In genomic region chr1:169457443-169457842, GRCh38 we compare ENCODE assay signal across 26 cellular contexts. TPM values are rescaled to one million over a fixed set of nuclear protein-coding genes. Genes with fewer than 3 reads are reported as not detected.
DNase-seq lines count a peak whose midpoint lies in the region; ATAC-seq, FAIRE-seq and TF ChIP-seq lines count a peak whose summit lies in the region.
"Had no signal": no experiment of that assay in that cellular context is flagged by ENCODE, and none has a peak within 500 bp of the region (broad histone marks: within the 10 kb centered on the region; RNA-seq: fewer than 3 reads in every experiment).

No MANE protein-coding gene starts in this region.

- TF ChIP-seq POLR2A in HepG2 (IDR thresholded peaks at IDR 0.05; ENCODE audit: insufficient read depth in 1 of 2, low read depth in 2 of 2, low read length in 2 of 2) (no peak), right lobe of liver (IDR thresholded peaks at IDR 0.05) (no peak), K562 (conservative IDR thresholded peaks at IDR 0.05) (no peak)

- H3K4me3 ChIP-seq in HepG2 (replicated peaks in 1 of 3; ENCODE audit: insufficient read depth in 1 of 3, low read depth in 2 of 3, low read length in 3 of 3) (no peak overlapping the region), right lobe of liver (no peak overlapping the region), K562 (no peak overlapping the region)
- H3K4me3 ChIP-seq: A549, GM23248 had no signal

- DNase-seq in HepG2 (ENCODE audit: low spot score) = no peak
- no peak for DNase-seq in right lobe of liver
- DNase-seq in K562 (ENCODE audit: extremely low read depth in 1 of 4, low spot score in 3 of 4) = no peak
- no peak for DNase-seq in activated CD4-positive, alpha-beta T cell treated with anti-CD3 and anti-CD28 coated beads, Interleukin-2, amount 50 U/mL, for 48 hours
- DNase-seq: 8988T; ACHN; AML-193; C1 segment of cervical spinal cord; Calu3; CD4-positive, alpha-beta memory T cell; COR-L47; DMS53; DMS79 treated with DMSO at 0.1 percent for 48 hours; GF-D8; GM23248; H9; HFFc6 had no signal

- TF ChIP-seq RAD21 in HepG2 (CRISPR knock-in tag; IDR thresholded peaks at IDR 0.05) (no peak), K562 (CRISPR knock-in tag; conservative IDR thresholded peaks at IDR 0.05 in 1 of 2, IDR thresholded peaks at IDR 0.05 in 1 of 2) (no peak)

- TF ChIP-seq CTCF in HepG2 (CRISPR knock-in tag; IDR thresholded peaks at IDR 0.05) = no peak
- no peak for TF ChIP-seq CTCF in right lobe of liver (IDR thresholded peaks at IDR 0.05)
- TF ChIP-seq CTCF in K562 (IDR thresholded peaks at IDR 0.05 in 2 of 3, conservative IDR thresholded peaks at IDR 0.05 in 1 of 3; ENCODE audit: insufficient read depth in 2 of 3, low read depth in 1 of 3, low read length in 3 of 3) = no peak

- CTCF ChIA-PET in HepG2 (lab: Yijun Ruan, JAX; ENCODE audit: low intra/inter-chr PET ratio, low total read pairs) = no interaction called here
- CTCF ChIA-PET in K562 (lab: Yijun Ruan, JAX; ENCODE audit: low intra/inter-chr PET ratio) = no interaction called here

- in situ Hi-C loops in HepG2 (cut with HindIII; ENCODE audit: extremely low pct_ligation_motif_present, low pct_unique_long_range_greater_than_20kb) (no loop called here), K562 (cut with MboI) (no loop called here)

- no TSS peak for BruUV-seq in HepG2 (replicated peaks; lab: Mats Ljungman, UMichigan)
- BruUV-seq in K562 (replicated peaks; lab: Mats Ljungman, UMichigan) = no TSS peak

- H3K36me3 ChIP-seq in HepG2 (replicated peaks in 1 of 2; ENCODE audit: control insufficient read depth in 1 of 2, insufficient read depth in 2 of 2, low read length in 2 of 2) = no peaks in the 10 kb centered on the region
- H3K36me3 ChIP-seq in right lobe of liver = no peaks in the 10 kb centered on the region
- no peaks in the 10 kb centered on the region for H3K36me3 ChIP-seq in K562 (ENCODE audit: control insufficient read depth, insufficient read depth, low read length)

- no peak for ATAC-seq in HepG2
- ATAC-seq in right lobe of liver = no peak
- ATAC-seq in K562 = no peak
- ATAC-seq in GM18868 (IDR thresholded peaks at IDR 0.05; ENCODE audit: unreplicated experiment) = no peak
- no peak for ATAC-seq in HG02840 (IDR thresholded peaks at IDR 0.05; ENCODE audit: low FRiP score, unreplicated experiment)
- ATAC-seq: A549, HCT116 had no signal

- H3K9me1 ChIP-seq in K562 (ENCODE audit: control insufficient read depth, insufficient read depth, low read length) = no peaks in the 10 kb centered on the region

- 79% methylated on average over 1 of the region's 1 CpG for WGBS in HepG2 (ENCODE audit: low lambda C conversion rate)
- WGBS in right lobe of liver (ENCODE audit: insufficient coverage, low coverage, low lambda C conversion rate, missing lambda C conversion rate) = 86% methylated on average over 1 of the region's 1 CpG
- WGBS in K562 (ENCODE audit: insufficient coverage, low coverage, missing lambda C conversion rate) = 13% methylated on average over 1 of the region's 1 CpG

- no peak for TF ChIP-seq EP300 in HepG2 (IDR thresholded peaks at IDR 0.05; ENCODE audit: low read depth in 2 of 2, low read length in 2 of 2)
- no peak for TF ChIP-seq EP300 in HepG2 (CRISPR knock-in tag; IDR thresholded peaks at IDR 0.05; ENCODE audit: borderline replicate concordance)
- no peak for TF ChIP-seq EP300 in K562 (IDR thresholded peaks at IDR 0.05; ENCODE audit: low read length)

- H3K27me3 ChIP-seq in HepG2 (ENCODE audit: control insufficient read depth in 1 of 2, insufficient read depth in 2 of 2, low read length in 2 of 2) (no peaks in the 10 kb centered on the region; a peak in 1 of 5 replicates), right lobe of liver (no peaks in the 10 kb centered on the region), K562 (ENCODE audit: control insufficient read depth in 2 of 2, insufficient read depth in 2 of 2, low read length in 2 of 2) (no peaks in the 10 kb centered on the region)

- H3K9me3 ChIP-seq in HepG2 (ENCODE audit: low read length) = peaks cover 12% of the 10 kb centered on the region
- no peaks in the 10 kb centered on the region for H3K9me3 ChIP-seq in right lobe of liver
- peaks cover 4% of the 10 kb centered on the region; the same call in 1 of the 2 replicates for H3K9me3 ChIP-seq in K562 (replicated peaks; ENCODE audit: control insufficient read depth, insufficient read depth, low read depth, low read length)

- H3K79me2 ChIP-seq in HepG2 (ENCODE audit: insufficient read depth, low read length) (no peaks in the 10 kb centered on the region), K562 (ENCODE audit: control insufficient read depth, insufficient read depth, low read length) (no peaks in the 10 kb centered on the region)

- H3K4me2 ChIP-seq in HepG2 (ENCODE audit: low read depth, low read length) (no peak overlapping the region), K562 (ENCODE audit: insufficient read depth, low read length) (no peak overlapping the region)
- H3K4me2 ChIP-seq: A549 had no signal

- H2AFZ ChIP-seq in HepG2 (ENCODE audit: low read length) (no peak overlapping the region), K562 (ENCODE audit: low read depth, low read length) (no peak overlapping the region)
- H2AFZ ChIP-seq: GM23248 had no signal

- FAIRE-seq in HepG2 (lab: Jason Lieb, UNC) (no peak), K562 (lab: Jason Lieb, UNC) (no peak), islet of Langerhans (lab: Jason Lieb, UNC) (peak; percentile 45)
- FAIRE-seq: A549, GM12891, GM18507 had no signal

- no peak overlapping the region for H3K9ac ChIP-seq in HepG2 (ENCODE audit: insufficient read depth, low read depth, low read length)
- H3K9ac ChIP-seq in K562 (ENCODE audit: insufficient read depth in 1 of 2, low read depth in 2 of 2, low read length in 2 of 2) = no peak overlapping the region
- H3K9ac ChIP-seq: GM23248 had no signal

- intact Hi-C loops in HepG2 (cut with micrococcal nuclease; ENCODE audit: unreplicated experiment) (no loop called here), right lobe of liver (cut with DNase I) (no loop called here), K562 (cut with micrococcal nuclease) (no loop called here)

- no peaks in the 10 kb centered on the region for H4K20me1 ChIP-seq in HepG2 (ENCODE audit: insufficient read depth, low read length)
- no peaks in the 10 kb centered on the region for H4K20me1 ChIP-seq in K562 (replicated peaks; ENCODE audit: control insufficient read depth, insufficient read depth, low read length)

- H3K27ac ChIP-seq in HepG2 (ENCODE audit: extremely low read length, insufficient read depth, low read length) = no peak overlapping the region
- H3K27ac ChIP-seq in right lobe of liver = no peak overlapping the region
- H3K27ac ChIP-seq in K562 (ENCODE audit: extremely low read depth, low read depth, low read length) = no peak overlapping the region
- H3K27ac ChIP-seq: A549, GM23248 had no signal

- H3K4me1 ChIP-seq in HepG2 (ENCODE audit: insufficient read depth, low read length) (peaks cover 8% of the 10 kb centered on the region; the same call in 1 of the 2 replicates), right lobe of liver (no peaks in the 10 kb centered on the region), K562 (replicated peaks in 1 of 2; ENCODE audit: control insufficient read depth in 2 of 2, insufficient read depth in 2 of 2, low read length in 2 of 2) (peaks cover 0 to 4% of the 10 kb centered on the region in 2 experiments; a peak in 1 of 5 replicates)
- H3K4me1 ChIP-seq: A549 had no signal

- POLR2A ChIA-PET in HepG2 (lab: Yijun Ruan, JAX) (no interaction called here), K562 (lab: Yijun Ruan, JAX) (no interaction called here)

RNA-seq across cellular contexts. Expression of gene SLC19A2, which starts 28.3 kb away (rescaled TPM):
- total RNA-seq in HepG2 (2016; rRNA removed; fragmentation: Illumina TruSeq; extraction: Trizol) (19.1 and 30.4 TPM in 2 replicates), right lobe of liver (10 to 100 TPM in 1 of 6 experiments, 1 to 10 TPM in 5; 7.1 to 12.7 (median 8.1) TPM), K562 (2014; rRNA removed) (14.4 and 18.4 TPM in 2 replicates), K562 (2014; rRNA removed; fragmentation: Illumina TruSeq; extraction: Trizol) (28.9 and 30.9 TPM in 2 replicates), K562 (2015; rRNA removed; fragmentation: Illumina TruSeq; extraction: Trizol) (17.9 and 19.5 TPM in 2 replicates), K562 (2021) (18.0 TPM in 2 replicates)
- 3.8 and 5.2 TPM in 2 replicates for total RNA-seq in HepG2 (2016; cell fraction: cytosol; rRNA removed; fragmentation: Illumina TruSeq; extraction: Trizol; ENCODE audit: low read depth)
- total RNA-seq in HepG2 (2016; cell fraction: insoluble cytoplasmic fraction; rRNA removed; fragmentation: Illumina TruSeq; extraction: Trizol) = 20.0 and 30.2 TPM in 2 replicates
- total RNA-seq in HepG2 (2016; cell fraction: membrane; rRNA removed; fragmentation: Illumina TruSeq; extraction: Trizol) = 10.5 and 14.2 TPM in 2 replicates
- 42.1 and 44.8 TPM in 2 replicates for total RNA-seq in HepG2 (2016; cell fraction: nucleus; rRNA removed; fragmentation: Illumina TruSeq; extraction: Trizol)
- polyA plus RNA-seq in HepG2 (2011; rRNA removed) (51.2 and 56.0 TPM in 2 replicates), K562 (2011; rRNA removed) (37.9 and 42.8 TPM in 2 replicates), K562 (2014; fragmentation: Illumina TruSeq; extraction: Trizol) (17.6 and 20.0 TPM in 2 replicates), K562 (2014; fragmentation: Nextera tagmentation; extraction: Ambion mirVana) (1 to 10 TPM; 7.4 to 8.9 TPM), K562 (2014; rRNA removed) (19.2 and 19.4 TPM in 2 replicates)
- polyA plus RNA-seq in HepG2 (2011; cell fraction: cytosol; rRNA removed) = 32.0 and 44.1 TPM in 2 replicates
- polyA plus RNA-seq in HepG2 (2011; cell fraction: nucleus; rRNA removed) = 29.6 and 34.0 TPM in 2 replicates
- 36.6 and 42.7 TPM in 2 replicates for polyA plus RNA-seq in HepG2 (2012)
- 1.4 TPM in 2 replicates for polyA plus RNA-seq in HepG2 (2016; cell fraction: cytosol; fragmentation: Illumina TruSeq; extraction: Trizol; ENCODE audit: low read depth)
- 18.6 and 19.7 TPM in 2 replicates for polyA plus RNA-seq in HepG2 (2016; cell fraction: insoluble cytoplasmic fraction; fragmentation: Illumina TruSeq; extraction: Trizol; ENCODE audit: low read depth)
- polyA plus RNA-seq in HepG2 (2016; cell fraction: membrane; fragmentation: Illumina TruSeq; extraction: Trizol; ENCODE audit: low read depth) = 4.9 and 6.2 TPM in 2 replicates
- 62.4 and 64.4 TPM in 2 replicates for polyA plus RNA-seq in HepG2 (2016; cell fraction: nucleus; fragmentation: Illumina TruSeq; extraction: Trizol; ENCODE audit: insufficient read depth, low read depth)
- 66.6 and 122 TPM in 2 replicates for polyA minus RNA-seq in HepG2 (2011; rRNA and poly(A)+ RNA removed; ENCODE audit: low replicate concordance)
- 49.6 and 53.0 TPM in 2 replicates for polyA minus RNA-seq in HepG2 (2011; cell fraction: cytosol; rRNA and poly(A)+ RNA removed)
- 69.3 and 81.4 TPM in 2 replicates for polyA minus RNA-seq in HepG2 (2011; cell fraction: nucleus; rRNA and poly(A)+ RNA removed)
- total RNA-seq in K562 (2011; cell fraction: chromatin; rRNA removed; ENCODE audit: low replicate concordance) = 42.9 and 68.7 TPM in 2 replicates
- 38.0 and 48.8 TPM in 2 replicates for total RNA-seq in K562 (2011; cell fraction: nucleolus; rRNA removed)
- 58.8 and 72.3 TPM in 2 replicates for total RNA-seq in K562 (2011; cell fraction: nucleoplasm; rRNA removed)
- polyA plus RNA-seq in K562 (2011; cell fraction: cytosol; rRNA removed) = 24.1 and 28.5 TPM in 2 replicates
- polyA plus RNA-seq in K562 (2011; cell fraction: nucleus; rRNA removed) = 31.4 and 36.6 TPM in 2 replicates
- polyA plus RNA-seq in K562 (2012) = 9.8 TPM in 2 replicates
- polyA minus RNA-seq in K562 (2011; rRNA and poly(A)+ RNA removed) = 47.3 and 49.6 TPM in 2 replicates
- polyA minus RNA-seq in K562 (2011; cell fraction: cytosol; rRNA and poly(A)+ RNA removed) = 15.4 and 19.0 TPM in 2 replicates
- 24.2 and 32.8 TPM in 2 replicates for polyA minus RNA-seq in K562 (2011; cell fraction: nucleus; rRNA and poly(A)+ RNA removed)

RNA-seq across cellular contexts. Expression of gene CCDC181, which starts 30.2 kb away (rescaled TPM):
- total RNA-seq in HepG2 (2016; rRNA removed; fragmentation: Illumina TruSeq; extraction: Trizol) (0.07 TPM in 1 of 2 replicates, not detected in the other), right lobe of liver (under 1 TPM in 1 of 6 experiments, not detected in 5; 0.15 TPM), K562 (2014; rRNA removed) (0.14 TPM in 1 of 2 replicates, not detected in the other), K562 (2014; rRNA removed; fragmentation: Illumina TruSeq; extraction: Trizol) (0.10 TPM in 1 of 2 replicates, not detected in the other), K562 (2015; rRNA removed; fragmentation: Illumina TruSeq; extraction: Trizol) (not detected in 2 replicates), K562 (2021) (not detected in 2 replicates)
- not detected in 2 replicates for total RNA-seq in HepG2 (2016; cell fraction: cytosol; rRNA removed; fragmentation: Illumina TruSeq; extraction: Trizol; ENCODE audit: low read depth)
- total RNA-seq in HepG2 (2016; cell fraction: insoluble cytoplasmic fraction; rRNA removed; fragmentation: Illumina TruSeq; extraction: Trizol) = not detected in 2 replicates
- 0.10 TPM in 1 of 2 replicates, not detected in the other for total RNA-seq in HepG2 (2016; cell fraction: membrane; rRNA removed; fragmentation: Illumina TruSeq; extraction: Trizol)
- total RNA-seq in HepG2 (2016; cell fraction: nucleus; rRNA removed; fragmentation: Illumina TruSeq; extraction: Trizol) = not detected in 2 replicates
- polyA plus RNA-seq in HepG2 (2011; rRNA removed) (not detected in 2 replicates), K562 (2011; rRNA removed) (not detected in 2 replicates), K562 (2014; fragmentation: Illumina TruSeq; extraction: Trizol) (not detected in 2 replicates), K562 (2014; fragmentation: Nextera tagmentation; extraction: Ambion mirVana) (under 1 TPM in 1 of 2 experiments, not detected in 1; 0.04 TPM), K562 (2014; rRNA removed) (not detected in 2 replicates)
- not detected in 2 replicates for polyA plus RNA-seq in HepG2 (2011; cell fraction: cytosol; rRNA removed)
- polyA plus RNA-seq in HepG2 (2011; cell fraction: nucleus; rRNA removed) = 0.09 and 0.11 TPM in 2 replicates
- not detected in 2 replicates for polyA plus RNA-seq in HepG2 (2012)
- polyA plus RNA-seq in HepG2 (2016; cell fraction: cytosol; fragmentation: Illumina TruSeq; extraction: Trizol; ENCODE audit: low read depth) = not detected in 2 replicates
- not detected in 2 replicates for polyA plus RNA-seq in HepG2 (2016; cell fraction: insoluble cytoplasmic fraction; fragmentation: Illumina TruSeq; extraction: Trizol; ENCODE audit: low read depth)
- polyA plus RNA-seq in HepG2 (2016; cell fraction: membrane; fragmentation: Illumina TruSeq; extraction: Trizol; ENCODE audit: low read depth) = not detected in 2 replicates
- polyA plus RNA-seq in HepG2 (2016; cell fraction: nucleus; fragmentation: Illumina TruSeq; extraction: Trizol; ENCODE audit: insufficient read depth, low read depth) = not detected in 2 replicates
- polyA minus RNA-seq in HepG2 (2011; rRNA and poly(A)+ RNA removed; ENCODE audit: low replicate concordance) = 0.28 TPM in 1 of 2 replicates, not detected in the other
- polyA minus RNA-seq in HepG2 (2011; cell fraction: cytosol; rRNA and poly(A)+ RNA removed) = not detected in 2 replicates
- polyA minus RNA-seq in HepG2 (2011; cell fraction: nucleus; rRNA and poly(A)+ RNA removed) = 0.62 and 0.77 TPM in 2 replicates
- total RNA-seq in K562 (2011; cell fraction: chromatin; rRNA removed; ENCODE audit: low replicate concordance) = not detected in 2 replicates
- not detected in 2 replicates for total RNA-seq in K562 (2011; cell fraction: nucleolus; rRNA removed)
- total RNA-seq in K562 (2011; cell fraction: nucleoplasm; rRNA removed) = not detected in 2 replicates
- not detected in 2 replicates for polyA plus RNA-seq in K562 (2011; cell fraction: cytosol; rRNA removed)
- 0.08 TPM in 1 of 2 replicates, not detected in the other for polyA plus RNA-seq in K562 (2011; cell fraction: nucleus; rRNA removed)
- 0.07 TPM in 1 of 2 replicates, not detected in the other for polyA plus RNA-seq in K562 (2012)
- polyA minus RNA-seq in K562 (2011; rRNA and poly(A)+ RNA removed) = 0.15 TPM in 1 of 2 replicates, not detected in the other
- not detected in 2 replicates for polyA minus RNA-seq in K562 (2011; cell fraction: cytosol; rRNA and poly(A)+ RNA removed)
- polyA minus RNA-seq in K562 (2011; cell fraction: nucleus; rRNA and poly(A)+ RNA removed) = 0.44 TPM in 1 of 2 replicates, not detected in the other
- total RNA-seq: G401, GM23248, HFFc6 had no signal
- polyA plus RNA-seq: BJ; CD4-positive, alpha-beta memory T cell; GM23248 had no signal
